25 cellular contexts compared by ENCODE assay signal in the genomic region with DNA sequence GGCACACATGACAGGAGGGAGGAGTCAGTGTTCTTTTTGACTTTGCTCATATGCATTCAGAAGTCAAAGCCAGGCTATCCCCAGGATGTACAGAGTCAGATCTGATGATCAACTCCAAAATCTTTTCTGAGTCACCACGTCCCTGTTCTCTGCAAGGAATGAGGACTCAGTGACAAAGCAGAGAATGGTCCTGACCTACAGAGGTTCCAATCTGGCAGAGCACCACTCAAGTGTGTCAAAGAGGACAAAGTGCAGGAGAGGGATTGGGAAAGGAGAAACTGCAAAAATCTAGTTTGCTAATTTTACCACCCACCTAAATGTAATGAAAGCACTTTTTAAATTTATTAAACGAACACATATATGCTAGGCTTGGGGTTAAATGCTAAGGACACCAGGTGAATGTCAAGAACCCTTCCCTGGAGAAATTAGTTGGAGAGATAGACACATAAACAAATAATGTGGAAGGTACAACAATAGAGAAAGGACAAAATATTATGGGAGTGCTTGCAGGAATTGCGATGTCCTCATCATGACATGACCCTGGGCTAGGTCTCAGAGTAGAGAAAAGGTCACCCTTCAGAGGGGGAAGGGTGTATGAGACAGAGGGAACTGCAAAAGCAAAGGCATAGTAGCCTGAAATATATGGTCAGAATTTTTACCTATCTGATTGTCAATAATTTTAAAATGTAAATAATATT. TPM values are rescaled to one million over a fixed set of nuclear protein-coding genes. Genes with fewer than 3 reads are reported as not detected.
DNase-seq lines count a peak whose midpoint lies in the region; ATAC-seq and TF ChIP-seq lines count a peak whose summit lies in the region.
"Had no signal": no experiment of that assay in that cellular context is flagged by ENCODE, and none has a peak within 500 bp of the region (broad histone marks: within the 10 kb centered on the region; RNA-seq: fewer than 3 reads in every experiment).

No MANE protein-coding gene starts in this region.

- H3K36me3 ChIP-seq in IMR-90 (ENCODE audit: control insufficient read depth, insufficient read depth, low read length) = no peaks in the 10 kb centered on the region
- H3K36me3 ChIP-seq in adipocyte (ENCODE audit: control insufficient read depth, insufficient read depth, low read length, severe bottlenecking) = no peaks in the 10 kb centered on the region
- H3K36me3 ChIP-seq: BE2C, HAP-1 had no signal

- H3K79me1 ChIP-seq in IMR-90 (ENCODE audit: low read depth in 1 of 2, low read length in 2 of 2) = no peaks in the 10 kb centered on the region

- H2BK120ac ChIP-seq in IMR-90 (ENCODE audit: low read depth, low read length) = peak overlapping the region; percentile 50; the same call in 1 of the 2 replicates

- H3K9ac ChIP-seq in IMR-90 (ENCODE audit: low read depth, low read length) = no peak overlapping the region
- peak overlapping the region; percentile 11 for H3K9ac ChIP-seq in adipocyte (ENCODE audit: low read length)

- in situ Hi-C loops in Caki2 (cut with HindIII; ENCODE audit: low pct_unique_long_range_greater_than_20kb, low sequenced_read_pairs) (no loop called here), IMR-90 (cut with MboI; ENCODE audit: low sequenced_read_pairs) (no loop called here)

- peak; percentile 36 for DNase-seq in Caki2 (ENCODE audit: low read depth)
- no peak for DNase-seq in IMR-90
- peak; percentile 7 for DNase-seq in adipocyte (ENCODE audit: low read depth)
- peak; percentile 58 for DNase-seq in left lobe of liver (ENCODE audit: low spot score)
- no peak for DNase-seq in NCI-H1694 (lab: John Stamatoyannopoulos, UW)
- no peak for DNase-seq in NCI-H1092 treated with DMSO at 0.1 percent for 48 hours (lab: John Stamatoyannopoulos, UW)
- DNase-seq in amniotic stem cell (lab: John Stamatoyannopoulos, UW) = no peak
- DNase-seq in NCI-H345 treated with DMSO at 0.1 percent for 48 hours (lab: John Stamatoyannopoulos, UW; ENCODE audit: unreplicated experiment) = no peak
- DNase-seq: 8988T; ACHN; BE2C; Calu3; CD8-positive, alpha-beta memory T cell; DMS79 treated with DMSO at 0.1 percent for 48 hours; Karpas-422; MV-4-11; NCI-H1105 treated with DMSO at 0.1 percent for 48 hours; NCI-H146; NCI-H2029; NCI-H526 treated with DMSO at 0.1 percent for 48 hours; SIG-M5 had no signal

- H3K4me1 ChIP-seq in IMR-90 (ENCODE audit: control insufficient read depth, insufficient read depth, low read length) (peaks cover 8% of the 10 kb centered on the region), adipocyte (ENCODE audit: control insufficient read depth, insufficient read depth, low read length) (peaks cover 33% of the 10 kb centered on the region)
- H3K4me1 ChIP-seq: HAP-1 had no signal

- no peak overlapping the region for H4K8ac ChIP-seq in IMR-90 (ENCODE audit: low read depth in 2 of 2, low read length in 2 of 2)

- H3K56ac ChIP-seq in IMR-90 (ENCODE audit: extremely low read depth, insufficient read depth, low read length) = no peak overlapping the region

- no peak overlapping the region for H3K23ac ChIP-seq in IMR-90 (ENCODE audit: low read depth, low read length)

- no peak overlapping the region for H2BK15ac ChIP-seq in IMR-90 (ENCODE audit: low read depth, low read length)

- H3K14ac ChIP-seq in IMR-90 (replicated peaks; ENCODE audit: low read depth, low read length) = peak overlapping the region; percentile 65; the same call in 1 of the 2 replicates

- H2AFZ ChIP-seq in IMR-90 (replicated peaks; ENCODE audit: low read length, poor library complexity) = peak overlapping the region; percentile 24

- H2BK20ac ChIP-seq in IMR-90 (ENCODE audit: low read depth, low read length) = peak overlapping the region; percentile 67; the same call in 1 of the 2 replicates

- no peak for TF ChIP-seq CTCF in IMR-90 (conservative IDR thresholded peaks at IDR 0.05; ENCODE audit: low read depth, low read length)

- peaks cover 6% of the 10 kb centered on the region; the same call in 1 of the 2 replicates for H3K9me1 ChIP-seq in IMR-90 (ENCODE audit: insufficient read depth, low read length)

- POLR2A ChIA-PET in IMR-90 (lab: Charles Lee; ENCODE audit: unreplicated experiment) = interaction anchor here (0.6 kb wide), 1 partner anchor 23 kb away, joined by 3 read pairs; no protein-coding TSS in a partner anchor

- H3K27ac ChIP-seq in IMR-90 (ENCODE audit: insufficient read depth, low read length) = no peak overlapping the region
- H3K27ac ChIP-seq: SK-N-MC had no signal

- no peak overlapping the region for H2AK5ac ChIP-seq in IMR-90 (ENCODE audit: low read depth, low read length)

- H3K4me2 ChIP-seq in IMR-90 (ENCODE audit: low read depth, low read length) = no peak overlapping the region

- H2AK9ac ChIP-seq in IMR-90 (replicated peaks; ENCODE audit: low read depth, low read length, poor library complexity) = no peak overlapping the region

- H3K9me3 ChIP-seq in IMR-90 (ENCODE audit: control insufficient read depth, insufficient read depth, low read length) (no peaks in the 10 kb centered on the region), adipocyte (ENCODE audit: control insufficient read depth, low read length) (no peaks in the 10 kb centered on the region)
- H3K9me3 ChIP-seq: BE2C, HAP-1 had no signal

- dilution Hi-C loops in IMR-90 (cut with HindIII; ENCODE audit: low sequenced_read_pairs, unreplicated experiment) = no loop called here

- WGBS in IMR-90 (ENCODE audit: extremely low coverage in 2 of 2, insufficient read length in 1 of 2), 2 experiments = 83% methylated on average over 2 of the region's 3 CpGs; no CpG with 5 or more reads in 1 of the 2 experiments

- no peak overlapping the region for H3K18ac ChIP-seq in IMR-90 (ENCODE audit: low read depth, low read length)

- no peak overlapping the region for H4K91ac ChIP-seq in IMR-90 (ENCODE audit: insufficient read depth, low read depth, low read length)

- CTCF ChIA-PET in IMR-90 (lab: Yijun Ruan, JAX) = interaction anchor here (1.4 kb wide), 1 partner anchor 8 kb away, joined by 5 read pairs; no protein-coding TSS in a partner anchor

- H3K27me3 ChIP-seq in IMR-90 (ENCODE audit: control insufficient read depth, insufficient read depth, low read length) = no peaks in the 10 kb centered on the region
- H3K27me3 ChIP-seq in adipocyte (replicated peaks; ENCODE audit: control insufficient read depth, insufficient read depth, low read length) = no peaks in the 10 kb centered on the region
- H3K27me3 ChIP-seq: BE2C had no signal

- H4K5ac ChIP-seq in IMR-90 (ENCODE audit: low read depth, low read length) = no peak overlapping the region

- no peaks in the 10 kb centered on the region for H4K20me1 ChIP-seq in IMR-90 (ENCODE audit: insufficient read depth, low read length)

- no TSS peak for BruUV-seq in IMR-90 (replicated peaks; lab: Mats Ljungman, UMichigan)

- peak overlapping the region; percentile 25 for H3K4ac ChIP-seq in IMR-90 (ENCODE audit: low read depth, low read length)

- intact Hi-C loops in IMR-90 (cut with micrococcal nuclease) = no loop called here

- TF ChIP-seq RAD21 in IMR-90 (IDR thresholded peaks at IDR 0.05; ENCODE audit: low read length) = no peak

- H2BK5ac ChIP-seq in IMR-90 (ENCODE audit: low read depth, low read length, poor library complexity, severe bottlenecking) = no peak overlapping the region

- no peak for ATAC-seq in IMR-90 (ENCODE audit: low read depth)
- ATAC-seq in left lobe of liver = peak; percentile 88

- TF ChIP-seq POLR2A in IMR-90 (IDR thresholded peaks at IDR 0.05; ENCODE audit: low read depth, low read length) = no peak

- H3K4me3 ChIP-seq in IMR-90 (ENCODE audit: insufficient read depth, low read depth, low read length) = no peak overlapping the region
- H3K4me3 ChIP-seq in adipocyte (ENCODE audit: low read length) = peak overlapping the region; percentile 38
- H3K4me3 ChIP-seq: HAP-1, SK-N-MC had no signal

TF ChIP-seq in IMR-90, 13 proteins besides CTCF, POLR2A, EP300 and RAD21:
- TF ChIP-seq MAZ (IDR thresholded peaks at IDR 0.05; ENCODE audit: borderline replicate concordance, low read depth, low read length) = no peak

RNA-seq across cellular contexts. Expression of a gene that starts 56.3 kb away (rescaled TPM):
- not detected in 2 replicates for total RNA-seq in Caki2 (2014; rRNA removed; shearing (Covaris generic); ENCODE audit: low replicate concordance)
- under 0.01 TPM in 1 of 2 replicates, not detected in the other for total RNA-seq in IMR-90 (2012; rRNA removed)
- 0.07 TPM in 1 of 2 replicates, not detected in the other for polyA plus RNA-seq in IMR-90 (2012; rRNA removed)
- polyA plus RNA-seq in IMR-90 (2012; cell fraction: cytosol; rRNA removed) = 0.02 TPM in 1 of 2 replicates, not detected in the other
- 0.09 and 0.10 TPM in 2 replicates for polyA plus RNA-seq in IMR-90 (2012; cell fraction: nucleus; rRNA removed; ENCODE audit: low replicate concordance)
- not detected for total RNA-seq in left lobe of liver
- total RNA-seq: Calu3; CD8-positive, alpha-beta memory T cell; NCI-H460 had no signal
- polyA plus RNA-seq: CD14-positive monocyte; CD8-positive, alpha-beta memory T cell had no signal

Comparison
In these comparisons a context has a peak if more than half of its experiments do, and no peak if none do; other contexts are left out.
1. DNase-seq: peak in Caki2 (single experiment), adipocyte (single experiment) and left lobe of liver (single experiment); none in IMR-90 (single experiment), NCI-H1694 (single experiment), NCI-H1092 treated with DMSO at 0.1 percent for 48 hours (single experiment), amniotic stem cell (single experiment) and NCI-H345 treated with DMSO at 0.1 percent for 48 hours (single experiment).